22 cellular contexts compared by ENCODE assay signal in the genomic region with DNA sequence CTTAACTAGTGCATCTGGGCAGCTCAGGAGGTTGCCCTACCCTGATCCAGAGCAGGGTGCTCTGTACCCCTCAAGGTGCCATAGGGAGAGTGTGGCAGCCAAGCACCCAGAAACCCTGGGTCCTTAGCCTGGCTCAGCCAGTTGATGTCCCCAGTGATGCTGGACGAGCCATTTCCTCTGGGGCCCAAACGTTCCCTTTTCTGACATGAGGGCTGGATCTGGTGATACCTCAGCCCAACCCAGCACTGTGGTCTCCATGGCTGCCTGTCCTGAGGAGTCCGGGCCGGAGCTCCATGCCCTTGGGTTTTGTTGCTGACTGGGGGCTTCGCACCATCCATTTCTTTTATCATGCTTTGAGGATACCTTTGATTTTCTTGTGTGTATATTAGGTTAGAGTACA.
"Had no signal": no experiment of that assay in that cellular context is flagged by ENCODE, and none has a peak within 500 bp of the region (broad histone marks: within the 10 kb centered on the region; RNA-seq: fewer than 3 reads in every experiment).

No MANE protein-coding gene starts in this region.

- H3K36me3 ChIP-seq: brain microvascular endothelial cell, cardiac muscle cell had no signal

- ATAC-seq: activated naive CD4-positive, alpha-beta T cell treated with anti-CD3 and anti-CD28 coated beads, Interleukin-2, amount 50 U/mL, for 72 hours; T-cell had no signal

- H3K27ac Mint-ChIP-seq: activated B cell treated with CpG ODN at 0.5 μM for 24 hours; activated CD4-positive, alpha-beta memory T cell treated with anti-CD3 and anti-CD28 coated beads, Interleukin-2, amount 10 ng/mL, durations not matched to agents 7 days and 5 days; activated naive CD4-positive, alpha-beta T cell treated with anti-CD3 and anti-CD28 coated beads, Interleukin-2, amount 50 U/mL, for 72 hours had no signal

- H3K27me3 ChIP-seq: brain microvascular endothelial cell, cardiac muscle cell had no signal

- H3K4me3 ChIP-seq: cardiac muscle cell had no signal

- DNase-seq: activated B cell treated with CpG ODN at 0.5 μM for 24 hours; activated CD4-positive, alpha-beta memory T cell treated with anti-CD3 and anti-CD28 coated beads, Interleukin-2, amount 10 ng/mL, durations not matched to agents 7 days and 5 days; activated CD4-positive, alpha-beta T cell treated with anti-CD3 and anti-CD28 coated beads for 1 hour; activated CD4-positive, alpha-beta T cell treated with anti-CD3 and anti-CD28 coated beads, Interleukin-2, amount 50 U/mL, for 1 hour; activated CD8-positive, alpha-beta memory T cell treated with anti-CD3 and anti-CD28 coated beads, Interleukin-2, amount 50 U/mL, for 4 hours; activated naive CD4-positive, alpha-beta T cell treated with Interleukin-2 at 50 U/mL for 16 hours; activated T-cell treated with anti-CD3 and anti-CD28 coated beads, Interleukin-2, amount 50 U/mL, for 1 hour; brain microvascular endothelial cell; cerebellar nuclear complex; Kasumi-1; KBM-7; NCI-H1048; NCI-H146; NCI-H187 treated with DMSO at 0.1 percent for 48 hours; NCI-H2081 treated with DMSO at 0.1 percent for 48 hours; NCI-H446; NCI-H524; SHP77 treated with DMSO at 0.1 percent for 48 hours; T-cell; T1000 had no signal

- H3K27me3 Mint-ChIP-seq: activated B cell treated with CpG ODN at 0.5 μM for 24 hours; activated CD4-positive, alpha-beta memory T cell treated with anti-CD3 and anti-CD28 coated beads, Interleukin-2, amount 10 ng/mL, durations not matched to agents 7 days and 5 days; T-cell had no signal

- H3K4me3 Mint-ChIP-seq: activated B cell treated with CpG ODN at 0.5 μM for 24 hours; activated CD4-positive, alpha-beta memory T cell treated with anti-CD3 and anti-CD28 coated beads, Interleukin-2, amount 10 ng/mL, durations not matched to agents 7 days and 5 days had no signal

- H3K27ac ChIP-seq: brain microvascular endothelial cell, cardiac muscle cell had no signal
